In the genomic region with DNA sequence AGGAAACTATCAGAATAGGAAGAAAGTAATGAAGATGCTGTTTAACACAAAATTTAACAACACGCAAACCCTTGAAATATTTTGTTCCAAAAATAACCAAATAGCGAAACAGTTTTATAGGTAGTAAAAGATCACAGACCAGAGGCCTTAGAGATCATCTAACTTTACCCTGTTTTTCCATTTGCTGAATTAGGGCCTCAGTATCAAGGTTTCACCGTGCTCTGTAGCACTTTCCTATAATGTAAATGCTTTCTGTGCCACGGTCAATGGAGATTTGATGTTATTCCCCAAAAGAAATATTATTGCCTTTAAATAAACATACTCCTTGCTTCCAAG, we compare ENCODE assay signal across 18 cellular contexts. TPM values are rescaled to one million over a fixed set of nuclear protein-coding genes. Genes with fewer than 3 reads are reported as not detected.
DNase-seq lines count a peak whose midpoint lies in the region; ATAC-seq and TF ChIP-seq lines count a peak whose summit lies in the region.
"Had no signal": no experiment of that assay in that cellular context is flagged by ENCODE, and none has a peak within 500 bp of the region (broad histone marks: within the 10 kb centered on the region; RNA-seq: fewer than 3 reads in every experiment).

No MANE protein-coding gene starts in this region.

- H3K9me3 ChIP-seq in Loucy (ENCODE audit: insufficient read depth, low read depth, low read length): no peaks in the 10 kb centered on the region
- no peaks in the 10 kb centered on the region for H3K9me3 ChIP-seq in WERI-Rb-1 (ENCODE audit: severe bottlenecking)
- H3K9me3 ChIP-seq: BE2C, SJCRH30 had no signal

- H3K4me2 ChIP-seq in Loucy (ENCODE audit: low read depth, low read length, poor library complexity, severe bottlenecking): peak overlapping the region; percentile 7
- H3K4me2 ChIP-seq: KMS-11 had no signal

- H3K27ac ChIP-seq in WERI-Rb-1: no peak overlapping the region
- H3K27ac ChIP-seq: KMS-11, SJCRH30 had no signal

- no peaks in the 10 kb centered on the region for H3F3A ChIP-seq in Loucy (ENCODE audit: low read depth)

- H3K36me3 ChIP-seq in Loucy (ENCODE audit: insufficient read depth, low read length) (no peaks in the 10 kb centered on the region), WERI-Rb-1 (no peaks in the 10 kb centered on the region)
- H3K36me3 ChIP-seq: BE2C, SJCRH30 had no signal

- H3K4me1 ChIP-seq in Loucy (ENCODE audit: insufficient read depth, low read length, poor library complexity, severe bottlenecking): peaks cover 23% of the 10 kb centered on the region
- H3K4me1 ChIP-seq: BE2C had no signal

- H3K27me3 ChIP-seq in Loucy (ENCODE audit: insufficient read depth, low read length, poor library complexity, severe bottlenecking) (no peaks in the 10 kb centered on the region), WERI-Rb-1 (ENCODE audit: insufficient read depth, low read depth, severe bottlenecking) (no peaks in the 10 kb centered on the region)
- H3K27me3 ChIP-seq: BE2C, SJCRH30 had no signal

- H3K36me3 Mint-ChIP-seq in chondrocyte (ENCODE audit: low read depth) (no peaks in the 10 kb centered on the region), neural crest cell (ENCODE audit: low read depth) (peaks cover 2% of the 10 kb centered on the region)
- H3K36me3 Mint-ChIP-seq: CD4-positive, alpha-beta memory T cell had no signal

- H3K79me2 ChIP-seq in Loucy (ENCODE audit: insufficient read depth, low read length): peaks cover 91% of the 10 kb centered on the region

- no peak overlapping the region for H2AFZ ChIP-seq in Loucy (ENCODE audit: low read length)

- H3K4me3 Mint-ChIP-seq in chondrocyte (ENCODE audit: unreplicated experiment) (peak overlapping the region; percentile 40), neural crest cell (no peak overlapping the region)
- H3K4me3 Mint-ChIP-seq: CD4-positive, alpha-beta memory T cell had no signal

- no peak for DNase-seq in chondrocyte (ENCODE audit: low spot score)
- no peak for DNase-seq in neural crest cell (ENCODE audit: low read depth, low spot score)
- DNase-seq in WERI-Rb-1: no peak
- DNase-seq in effector CD4-positive, alpha-beta T cell: no peak
- DNase-seq in NCI-H1048 (lab: John Stamatoyannopoulos, UW): no peak
- DNase-seq: BE2C; CD4-positive, alpha-beta memory T cell; DND-41; GDM1; MM.1S; NCI-H1105 treated with DMSO at 0.1 percent for 48 hours; NCI-H187; NCI-H446; NCI-H774; SJCRH30 had no signal

- TF ChIP-seq CTCF in Loucy (conservative IDR thresholded peaks at IDR 0.05; ENCODE audit: low read length) (no peak), chondrocyte (IDR thresholded peaks at IDR 0.05) (no peak), neural crest cell (conservative IDR thresholded peaks at IDR 0.05) (no peak), WERI-Rb-1 (IDR thresholded peaks at IDR 0.05; ENCODE audit: low read depth, low read length) (no peak)

- H3K4me1 Mint-ChIP-seq in chondrocyte (ENCODE audit: low read depth): peaks cover 43% of the 10 kb centered on the region
- H3K4me1 Mint-ChIP-seq in neural crest cell: peaks cover 24% of the 10 kb centered on the region

- no peak overlapping the region for H3K9ac ChIP-seq in Loucy (ENCODE audit: low read depth, low read length, poor library complexity, severe bottlenecking)
- H3K9ac ChIP-seq: KMS-11 had no signal

- no peaks in the 10 kb centered on the region for H3K9me3 Mint-ChIP-seq in chondrocyte (ENCODE audit: low read depth)
- H3K9me3 Mint-ChIP-seq in neural crest cell: no peaks in the 10 kb centered on the region
- H3K9me3 Mint-ChIP-seq: CD4-positive, alpha-beta memory T cell had no signal

- H3K27ac Mint-ChIP-seq in chondrocyte (ENCODE audit: unreplicated experiment) (peak overlapping the region; percentile 88), neural crest cell (ENCODE audit: unreplicated experiment) (peak overlapping the region; percentile 76)
- H3K27ac Mint-ChIP-seq: CD4-positive, alpha-beta memory T cell had no signal

- ATAC-seq in HG03469 (IDR thresholded peaks at IDR 0.05; ENCODE audit: unreplicated experiment): no peak

- H3K4me3 ChIP-seq in Loucy (ENCODE audit: low read length, poor library complexity, severe bottlenecking): no peak overlapping the region
- no peak overlapping the region for H3K4me3 ChIP-seq in WERI-Rb-1 (ENCODE audit: low read depth, low read length)
- H3K4me3 ChIP-seq: SJCRH30 had no signal

- no peaks in the 10 kb centered on the region for H3K9me2 ChIP-seq in Loucy (replicated peaks; ENCODE audit: low read depth, low read length)

- peaks cover 11% of the 10 kb centered on the region for H4K20me1 ChIP-seq in Loucy (ENCODE audit: insufficient read depth, low read length, poor library complexity, severe bottlenecking)

- no peaks in the 10 kb centered on the region for H3K27me3 Mint-ChIP-seq in chondrocyte (ENCODE audit: low read depth)
- H3K27me3 Mint-ChIP-seq in neural crest cell (ENCODE audit: low read depth): no peaks in the 10 kb centered on the region
- H3K27me3 Mint-ChIP-seq: CD4-positive, alpha-beta memory T cell had no signal

RNA-seq across cellular contexts. Expression of gene EPB41L2, which starts 23.7 kb away (rescaled TPM):
- total RNA-seq in chondrocyte (59.9 to 72.0 TPM (median 65.8 TPM) in 3 replicates), neural crest cell (108 and 114 TPM in 2 replicates)
